Comparison of ENCODE assay signal across 8 cellular contexts in genomic region chr6:149938571-149939462, GRCh38. TPM values are rescaled to one million over a fixed set of nuclear protein-coding genes. Genes with fewer than 3 reads are reported as not detected.
DNase-seq lines count a peak whose midpoint lies in the region; ATAC-seq, FAIRE-seq and TF ChIP-seq lines count a peak whose summit lies in the region.

No MANE protein-coding gene starts in this region.

- no peak for FAIRE-seq in GM12891 (lab: Jason Lieb, UNC)

- H3K36me3 ChIP-seq in Karpas-422 (ENCODE audit: insufficient read depth, low read length) (no peaks in the 10 kb centered on the region), iPS-15b (ENCODE audit: control insufficient read depth, insufficient read depth, low read length) (no peaks in the 10 kb centered on the region)

- peak overlapping the region; percentile 84 for H3K4me3 Mint-ChIP-seq in activated T-helper 17 cell treated with anti-CD3 and anti-CD28 coated beads, Interleukin-2, amount 50 U/mL, for 72 hours

- H3K4me2 ChIP-seq in Karpas-422 (ENCODE audit: low read depth, low read length, poor library complexity, severe bottlenecking), result peak overlapping the region; percentile 73

- H4K20me1 ChIP-seq in Karpas-422 (ENCODE audit: insufficient read depth, low read depth, low read length), result no peaks in the 10 kb centered on the region

- H3K27me3 Mint-ChIP-seq in activated T-helper 17 cell treated with anti-CD3 and anti-CD28 coated beads, Interleukin-2, amount 50 U/mL, for 72 hours, result peaks cover 51% of the 10 kb centered on the region

- H3K4me1 Mint-ChIP-seq in activated T-helper 17 cell treated with anti-CD3 and anti-CD28 coated beads, Interleukin-2, amount 50 U/mL, for 72 hours, result peaks cover 16% of the 10 kb centered on the region

- no peaks in the 10 kb centered on the region for H3K9me3 Mint-ChIP-seq in activated T-helper 17 cell treated with anti-CD3 and anti-CD28 coated beads, Interleukin-2, amount 50 U/mL, for 72 hours

- peaks cover 23% of the 10 kb centered on the region for H3K4me1 ChIP-seq in Karpas-422 (ENCODE audit: low read length)
- no peaks in the 10 kb centered on the region for H3K4me1 ChIP-seq in iPS-15b (ENCODE audit: control insufficient read depth, insufficient read depth, low read length)

- H3K36me3 Mint-ChIP-seq in activated T-helper 17 cell treated with anti-CD3 and anti-CD28 coated beads, Interleukin-2, amount 50 U/mL, for 72 hours (ENCODE audit: low read depth), result peaks cover 7% of the 10 kb centered on the region

- H3K4me3 ChIP-seq in Karpas-422 (ENCODE audit: low read length) (peak overlapping the region; percentile 66), iPS-15b (ENCODE audit: low read depth, low read length) (peak overlapping the region; percentile 35)

- TF ChIP-seq POLR2A in GM12891 (IDR thresholded peaks at IDR 0.05; ENCODE audit: low read depth, low read length), result no peak

- H3K9me2 ChIP-seq in Karpas-422 (replicated peaks; ENCODE audit: insufficient read depth, low read length), result no peaks in the 10 kb centered on the region

- peak; percentile 86 for ATAC-seq in GM21619 (IDR thresholded peaks at IDR 0.05; ENCODE audit: unreplicated experiment)
- peak; percentile 44 for ATAC-seq in activated T-helper 17 cell treated with anti-CD3 and anti-CD28 coated beads, Interleukin-2, amount 50 U/mL, for 72 hours (replicated peaks)

- H3K9me3 ChIP-seq in Karpas-422 (ENCODE audit: low read length), result no peaks in the 10 kb centered on the region
- no peaks in the 10 kb centered on the region for H3K9me3 ChIP-seq in iPS-15b (ENCODE audit: control insufficient read depth, insufficient read depth, low read length)

- peaks cover 4% of the 10 kb centered on the region; the same call in 1 of the 2 replicates for H3K27me3 ChIP-seq in Karpas-422 (ENCODE audit: low read length)
- H3K27me3 ChIP-seq in iPS-15b (ENCODE audit: control insufficient read depth, insufficient read depth, low read length), result peaks cover 99% of the 10 kb centered on the region

- no peaks in the 10 kb centered on the region for H3K79me2 ChIP-seq in Karpas-422 (ENCODE audit: low read length)

- H3K9ac ChIP-seq in Karpas-422 (ENCODE audit: low read length) (peak overlapping the region; percentile 75), iPS-15b (ENCODE audit: low read depth, low read length) (no peak overlapping the region)

- H3K27ac Mint-ChIP-seq in activated T-helper 17 cell treated with anti-CD3 and anti-CD28 coated beads, Interleukin-2, amount 50 U/mL, for 72 hours, result peak overlapping the region; percentile 54

- DNase-seq in GM12891 (ENCODE audit: insufficient read length, low spot score) (peak; percentile 50), Karpas-422 (peak; percentile 73), NCI-H2029 (lab: John Stamatoyannopoulos, UW) (no peak), 8988T (no peak)
- peak; percentile 14 to 29 for DNase-seq in stimulated activated CD8-positive, alpha-beta memory T cell treated with anti-CD3 and anti-CD28 coated beads, Interleukin-7, amount 100 ng/mL, for 4 hours (ENCODE audit: low read depth in 2 of 2)

- H3K27ac ChIP-seq in Karpas-422 (ENCODE audit: low read length), result no peak overlapping the region

- peak overlapping the region; percentile 89 for H2AFZ ChIP-seq in Karpas-422 (ENCODE audit: low read length)

TF ChIP-seq in GM12891, 5 proteins besides CTCF, POLR2A, EP300 and RAD21:
- TF ChIP-seq PAX5 (IDR thresholded peaks at IDR 0.05; ENCODE audit: insufficient read depth, low read length, severe bottlenecking) (no peak), POU2F2 (IDR thresholded peaks at IDR 0.05; ENCODE audit: low read depth, low read length) (no peak), TAF1 (IDR thresholded peaks at IDR 0.05; ENCODE audit: low read depth, low read length) (no peak), SPI1 (IDR thresholded peaks at IDR 0.05; ENCODE audit: low read depth, low read length) (no peak), POLR2AphosphoS5 (IDR thresholded peaks at IDR 0.05; ENCODE audit: low read depth, low read length) (no peak)
TF ChIP-seq in GM12891: peak in this region for 0.

RNA-seq across cellular contexts. Expression of gene ULBP2, which starts 3.0 kb away (rescaled TPM):
- polyA plus RNA-seq in GM12891 (2012; ENCODE audit: low read depth, missing spikeins), result 0.21 TPM
- total RNA-seq in Karpas-422 (2014; rRNA removed; shearing (Covaris generic); ENCODE audit: low replicate concordance), result 0.56 and 0.76 TPM in 2 replicates
- total RNA-seq in activated T-helper 17 cell treated with anti-CD3 and anti-CD28 coated beads, Interleukin-2, amount 50 U/mL, for 72 hours, result not detected

RNA-seq across cellular contexts. Expression of gene RAET1G, which starts 15.9 kb away (rescaled TPM):
- not detected for polyA plus RNA-seq in GM12891 (2012; ENCODE audit: low read depth, missing spikeins)
- total RNA-seq in Karpas-422 (2014; rRNA removed; shearing (Covaris generic); ENCODE audit: low replicate concordance), result not detected in 2 replicates
- total RNA-seq in activated T-helper 17 cell treated with anti-CD3 and anti-CD28 coated beads, Interleukin-2, amount 50 U/mL, for 72 hours, result not detected

RNA-seq across cellular contexts. Expression of gene ULBP1, which starts 24.9 kb away (rescaled TPM):
- polyA plus RNA-seq in GM12891 (2012; ENCODE audit: low read depth, missing spikeins), result 0.27 TPM
- total RNA-seq in Karpas-422 (2014; rRNA removed; shearing (Covaris generic); ENCODE audit: low replicate concordance), result 1.0 and 5.1 TPM in 2 replicates
- under 1 TPM; 0.35 to 0.48 TPM for total RNA-seq in activated T-helper 17 cell treated with anti-CD3 and anti-CD28 coated beads, Interleukin-2, amount 50 U/mL, for 72 hours

RNA-seq across cellular contexts. Expression of gene RAET1E, which starts 40.9 kb away (rescaled TPM):
- not detected for polyA plus RNA-seq in GM12891 (2012; ENCODE audit: low read depth, missing spikeins)
- not detected in 2 replicates for total RNA-seq in Karpas-422 (2014; rRNA removed; shearing (Covaris generic); ENCODE audit: low replicate concordance)
- 1 to 10 TPM in 1 of 2 donors, under 1 TPM in 1; 0.99 to 4.9 TPM for total RNA-seq in activated T-helper 17 cell treated with anti-CD3 and anti-CD28 coated beads, Interleukin-2, amount 50 U/mL, for 72 hours

Comparison
In these comparisons a context has a peak if more than half of its experiments do, and no peak if none do; other contexts are left out.
1. DNase-seq: peak in GM12891 (single experiment), Karpas-422 (single experiment) and stimulated activated CD8-positive, alpha-beta memory T cell treated with anti-CD3 and anti-CD28 coated beads, Interleukin-7, amount 100 ng/mL, for 4 hours (2 of 2); none in NCI-H2029 (single experiment) and 8988T (single experiment).